9 cellular contexts compared by ENCODE assay signal in genomic region chr17:39121919-39122318, GRCh38. TPM values are rescaled to one million over a fixed set of nuclear protein-coding genes. Genes with fewer than 3 reads are reported as not detected.
"Had no signal": no experiment of that assay in that cellular context is flagged by ENCODE, and none has a peak within 500 bp of the region (broad histone marks: within the 10 kb centered on the region; RNA-seq: fewer than 3 reads in every experiment).

No MANE protein-coding gene starts in this region.

RNA-seq across cellular contexts. Expression of gene PLXDC1, which starts 29.5 kb away (rescaled TPM):
- total RNA-seq: PC-3, SJSA1 had no signal

RNA-seq across cellular contexts. Expression of gene ARL5C, which starts 44.0 kb away (rescaled TPM):
- total RNA-seq: PC-3, PC-9, Peyer's patch, Right ventricle myocardium inferior, RPMI7951, SJCRH30, SJSA1, SK-MEL-5 had no signal
- polyA plus RNA-seq: SK-N-SH had no signal
